Comparison of ENCODE assay signal across 2 cellular contexts in the genomic region with DNA sequence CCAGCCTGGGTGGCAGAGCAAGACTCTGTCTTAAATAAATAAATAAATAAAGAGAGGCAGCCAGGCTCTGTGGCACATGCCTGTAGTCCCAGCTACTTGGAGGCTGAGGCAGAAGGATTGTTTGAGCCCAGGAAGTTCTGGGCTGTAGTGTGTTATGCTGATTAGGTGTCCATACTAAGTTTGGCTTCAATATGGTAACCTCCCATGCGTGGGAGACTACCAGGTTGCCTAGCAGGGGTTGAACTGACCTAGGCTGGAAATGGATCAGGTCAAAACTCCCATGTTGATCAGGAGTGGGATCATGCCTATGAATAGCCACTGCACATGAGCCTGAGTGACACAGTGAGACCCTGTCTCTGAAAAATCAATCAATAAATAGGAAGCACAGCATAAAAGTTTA.
TF ChIP-seq lines count a peak whose summit lies in the region.

No MANE protein-coding gene starts in this region.

TF ChIP-seq in K562, 482 proteins besides CTCF, POLR2A, EP300 and RAD21:
- 0 out of 2 replicates have a peak, but pooled peaks have one; percentile 34 for TF ChIP-seq CEBPB (tag; IDR thresholded peaks at IDR 0.05)
- no peak for TF ChIP-seq POLR2B (IDR thresholded peaks at IDR 0.05; ENCODE audit: low read depth, partially characterized antibody)
- TF ChIP-seq, protein P1, sequence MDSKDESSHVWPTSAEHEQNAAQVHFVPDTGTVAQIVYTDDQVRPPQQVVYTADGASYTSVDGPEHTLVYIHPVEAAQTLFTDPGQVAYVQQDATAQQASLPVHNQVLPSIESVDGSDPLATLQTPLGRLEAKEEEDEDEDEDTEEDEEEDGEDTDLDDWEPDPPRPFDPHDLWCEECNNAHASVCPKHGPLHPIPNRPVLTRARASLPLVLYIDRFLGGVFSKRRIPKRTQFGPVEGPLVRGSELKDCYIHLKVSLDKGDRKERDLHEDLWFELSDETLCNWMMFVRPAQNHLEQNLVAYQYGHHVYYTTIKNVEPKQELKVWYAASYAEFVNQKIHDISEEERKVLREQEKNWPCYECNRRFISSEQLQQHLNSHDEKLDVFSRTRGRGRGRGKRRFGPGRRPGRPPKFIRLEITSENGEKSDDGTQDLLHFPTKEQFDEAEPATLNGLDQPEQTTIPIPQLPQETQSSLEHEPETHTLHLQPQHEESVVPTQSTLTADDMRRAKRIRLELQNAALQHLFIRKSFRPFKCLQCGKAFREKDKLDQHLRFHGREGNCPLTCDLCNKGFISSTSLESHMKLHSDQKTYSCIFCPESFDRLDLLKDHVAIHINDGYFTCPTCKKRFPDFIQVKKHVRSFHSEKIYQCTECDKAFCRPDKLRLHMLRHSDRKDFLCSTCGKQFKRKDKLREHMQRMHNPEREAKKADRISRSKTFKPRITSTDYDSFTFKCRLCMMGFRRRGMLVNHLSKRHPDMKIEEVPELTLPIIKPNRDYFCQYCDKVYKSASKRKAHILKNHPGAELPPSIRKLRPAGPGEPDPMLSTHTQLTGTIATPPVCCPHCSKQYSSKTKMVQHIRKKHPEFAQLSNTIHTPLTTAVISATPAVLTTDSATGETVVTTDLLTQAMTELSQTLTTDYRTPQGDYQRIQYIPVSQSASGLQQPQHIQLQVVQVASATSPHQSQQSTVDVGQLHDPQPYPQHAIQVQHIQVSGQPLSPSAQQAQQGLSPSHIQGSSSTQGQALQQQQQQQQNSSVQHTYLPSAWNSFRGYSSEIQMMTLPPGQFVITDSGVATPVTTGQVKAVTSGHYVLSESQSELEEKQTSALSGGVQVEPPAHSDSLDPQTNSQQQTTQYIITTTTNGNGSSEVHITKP (IDR thresholded peaks at IDR 0.05; ENCODE audit: partially characterized antibody) = peak; percentile 33
- TF ChIP-seq, protein P2, sequence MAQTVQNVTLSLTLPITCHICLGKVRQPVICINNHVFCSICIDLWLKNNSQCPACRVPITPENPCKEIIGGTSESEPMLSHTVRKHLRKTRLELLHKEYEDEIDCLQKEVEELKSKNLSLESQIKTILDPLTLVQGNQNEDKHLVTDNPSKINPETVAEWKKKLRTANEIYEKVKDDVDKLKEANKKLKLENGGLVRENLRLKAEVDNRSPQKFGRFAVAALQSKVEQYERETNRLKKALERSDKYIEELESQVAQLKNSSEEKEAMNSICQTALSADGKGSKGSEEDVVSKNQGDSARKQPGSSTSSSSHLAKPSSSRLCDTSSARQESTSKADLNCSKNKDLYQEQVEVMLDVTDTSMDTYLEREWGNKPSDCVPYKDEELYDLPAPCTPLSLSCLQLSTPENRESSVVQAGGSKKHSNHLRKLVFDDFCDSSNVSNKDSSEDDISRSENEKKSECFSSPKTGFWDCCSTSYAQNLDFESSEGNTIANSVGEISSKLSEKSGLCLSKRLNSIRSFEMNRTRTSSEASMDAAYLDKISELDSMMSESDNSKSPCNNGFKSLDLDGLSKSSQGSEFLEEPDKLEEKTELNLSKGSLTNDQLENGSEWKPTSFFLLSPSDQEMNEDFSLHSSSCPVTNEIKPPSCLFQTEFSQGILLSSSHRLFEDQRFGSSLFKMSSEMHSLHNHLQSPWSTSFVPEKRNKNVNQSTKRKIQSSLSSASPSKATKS (CRISPR knock-in tag; IDR thresholded peaks at IDR 0.05) = no peak
- TF ChIP-seq CBFA2T2 (conservative IDR thresholded peaks at IDR 0.05) = 0 out of 2 replicates have a peak, but pooled peaks have one; percentile 35
- peak; percentile 62 for TF ChIP-seq CBFA2T3 (IDR thresholded peaks at IDR 0.05)
- TF ChIP-seq, protein P3, sequence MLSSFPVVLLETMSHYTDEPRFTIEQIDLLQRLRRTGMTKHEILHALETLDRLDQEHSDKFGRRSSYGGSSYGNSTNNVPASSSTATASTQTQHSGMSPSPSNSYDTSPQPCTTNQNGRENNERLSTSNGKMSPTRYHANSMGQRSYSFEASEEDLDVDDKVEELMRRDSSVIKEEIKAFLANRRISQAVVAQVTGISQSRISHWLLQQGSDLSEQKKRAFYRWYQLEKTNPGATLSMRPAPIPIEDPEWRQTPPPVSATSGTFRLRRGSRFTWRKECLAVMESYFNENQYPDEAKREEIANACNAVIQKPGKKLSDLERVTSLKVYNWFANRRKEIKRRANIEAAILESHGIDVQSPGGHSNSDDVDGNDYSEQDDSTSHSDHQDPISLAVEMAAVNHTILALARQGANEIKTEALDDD (IDR thresholded peaks at IDR 0.05) = peak; percentile 77; the same call in 1 of the 2 replicates
- TF ChIP-seq SRSF3 (IDR thresholded peaks at IDR 0.05; ENCODE audit: insufficient read depth, low read length) = no peak
- 0 out of 2 replicates have a peak, but pooled peaks have one; percentile 23 for TF ChIP-seq EGR1 (conservative IDR thresholded peaks at IDR 0.05)
- peak; percentile 41; the same call in 1 of the 2 replicates for TF ChIP-seq ZNF324 (CRISPR knock-in tag; IDR thresholded peaks at IDR 0.05)
- no peak for TF ChIP-seq BRCA1 (IDR thresholded peaks at IDR 0.05)
- no peak for TF ChIP-seq BRCA1 (CRISPR knock-in tag; IDR thresholded peaks at IDR 0.05)
- TF ChIP-seq ARID1B (IDR thresholded peaks at IDR 0.05) = peak; percentile 30; the same call in 1 of the 2 replicates

TF ChIP-seq in GM23338, 12 proteins besides CTCF, POLR2A, EP300 and RAD21:
- TF ChIP-seq JUNB (IDR thresholded peaks at IDR 0.05; ENCODE audit: unreplicated experiment) (no peak), NANOG (IDR thresholded peaks at IDR 0.05; ENCODE audit: borderline replicate concordance) (no peak), CREB1 (CRISPR knock-in tag; IDR thresholded peaks at IDR 0.05; ENCODE audit: low read depth) (no peak), EZH2 (IDR thresholded peaks at IDR 0.05; ENCODE audit: low read depth, unreplicated experiment) (no peak), ZNF331 (CRISPR knock-in tag; IDR thresholded peaks at IDR 0.05; ENCODE audit: low read depth) (no peak)
